Comparison of ENCODE assay signal across 16 cellular contexts in the genomic region with DNA sequence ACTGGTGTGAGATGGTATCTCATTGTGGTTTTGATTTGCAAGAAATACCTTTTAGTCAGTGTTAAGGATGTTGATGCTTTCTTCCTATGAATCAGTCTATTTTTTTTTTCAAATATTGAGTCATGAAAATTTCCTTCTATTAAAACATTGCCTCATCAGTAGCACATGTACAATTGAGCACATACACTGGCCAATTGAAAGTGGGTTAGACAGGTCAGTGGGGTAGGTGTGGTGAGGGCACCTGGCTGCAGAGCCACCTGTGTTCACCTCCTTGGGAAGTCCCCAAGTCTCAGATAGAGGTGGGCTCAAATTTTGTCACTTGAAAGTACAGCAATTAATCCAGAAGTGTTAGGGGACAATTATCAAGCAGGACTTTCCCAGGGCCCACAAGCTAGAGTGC.
DNase-seq lines count a peak whose midpoint lies in the region; ATAC-seq and TF ChIP-seq lines count a peak whose summit lies in the region.
"Had no signal": no experiment of that assay in that cellular context is flagged by ENCODE, and none has a peak within 500 bp of the region (broad histone marks: within the 10 kb centered on the region; RNA-seq: fewer than 3 reads in every experiment).

No MANE protein-coding gene starts in this region.

- no peaks in the 10 kb centered on the region for H3K4me1 ChIP-seq in hepatocyte (ENCODE audit: insufficient read depth)
- H3K4me1 ChIP-seq: body of pancreas, upper lobe of left lung had no signal

- peaks cover 15% of the 10 kb centered on the region for H3K36me3 Mint-ChIP-seq in HFFc6 (ENCODE audit: low read depth)
- H3K36me3 Mint-ChIP-seq in activated naive CD8-positive, alpha-beta T cell: peaks cover 4% of the 10 kb centered on the region

- no peak overlapping the region for H3K4me3 ChIP-seq in foreskin fibroblast (ENCODE audit: low read depth in 1 of 2, low read length in 2 of 2)
- no peak overlapping the region for H3K4me3 ChIP-seq in hepatocyte
- H3K4me3 ChIP-seq: BLaER1, body of pancreas, upper lobe of left lung had no signal

- H4K20me1 ChIP-seq in hepatocyte (ENCODE audit: insufficient read depth, poor library complexity, severe bottlenecking): no peaks in the 10 kb centered on the region
- H4K20me1 ChIP-seq: BLaER1 had no signal

- H3K27ac Mint-ChIP-seq in HFFc6: peak overlapping the region; percentile 74; the same call in 1 of the 2 replicates
- H3K27ac Mint-ChIP-seq in activated naive CD8-positive, alpha-beta T cell: peak overlapping the region; percentile 93
- H3K27ac Mint-ChIP-seq: progenitor cell of endocrine pancreas had no signal

- H2AFZ ChIP-seq in hepatocyte: no peak overlapping the region

- TF ChIP-seq CTCF in HFFc6 (IDR thresholded peaks at IDR 0.05) (no peak), foreskin fibroblast (IDR thresholded peaks at IDR 0.05; ENCODE audit: low read depth, low read length) (no peak), hepatocyte (IDR thresholded peaks at IDR 0.05; ENCODE audit: poor library complexity) (no peak)

- no peaks in the 10 kb centered on the region for H3K9me3 ChIP-seq in hepatocyte (ENCODE audit: low read depth)
- H3K9me3 ChIP-seq: BLaER1, body of pancreas, upper lobe of left lung had no signal

- H3K4me1 Mint-ChIP-seq in HFFc6 (ENCODE audit: low read depth): peaks cover 6% of the 10 kb centered on the region
- peaks cover 8% of the 10 kb centered on the region for H3K4me1 Mint-ChIP-seq in activated naive CD8-positive, alpha-beta T cell (ENCODE audit: low read depth)

- peaks cover 3% of the 10 kb centered on the region; the same call in 1 of the 2 replicates for H3K27me3 Mint-ChIP-seq in HFFc6 (ENCODE audit: insufficient read depth)
- H3K27me3 Mint-ChIP-seq in activated naive CD8-positive, alpha-beta T cell: no peaks in the 10 kb centered on the region
- H3K27me3 Mint-ChIP-seq: progenitor cell of endocrine pancreas had no signal

- H3K36me3 ChIP-seq in hepatocyte (replicated peaks; ENCODE audit: insufficient read depth, low read depth): no peaks in the 10 kb centered on the region
- H3K36me3 ChIP-seq: BLaER1, upper lobe of left lung had no signal

- DNase-seq in AG08395 (ENCODE audit: low spot score) (peak; percentile 22), HFFc6 (peak; percentile 41), foreskin fibroblast (peak; percentile 32 to 55), hepatocyte (ENCODE audit: low spot score) (no peak), A172 (ENCODE audit: low spot score) (no peak), substantia nigra (lab: John Stamatoyannopoulos, UW) (no peak)
- DNase-seq: body of pancreas; effector CD8-positive, alpha-beta T cell; left cardiac atrium; NK-92 treated with Interleukin-12 subunit alpha and Interleukin-12 subunit beta, amount 100 ng/mL, for 24 hours; upper lobe of left lung had no signal

- H3K9me2 ChIP-seq in hepatocyte (replicated peaks; ENCODE audit: insufficient read depth): no peaks in the 10 kb centered on the region

- no peak overlapping the region for H3K4me2 ChIP-seq in hepatocyte
- H3K4me2 ChIP-seq: BLaER1 had no signal

- no peak for ATAC-seq in HG03097 (IDR thresholded peaks at IDR 0.05; ENCODE audit: low FRiP score, unreplicated experiment)
- ATAC-seq: body of pancreas, left cardiac atrium had no signal

- no peaks in the 10 kb centered on the region for H3K79me2 ChIP-seq in hepatocyte

- no peak overlapping the region for H3K27ac ChIP-seq in hepatocyte
- H3K27ac ChIP-seq in substantia nigra (ENCODE audit: low read depth, low read length, poor library complexity, severe bottlenecking): no peak overlapping the region
- H3K27ac ChIP-seq: BLaER1, body of pancreas, upper lobe of left lung, VCaP had no signal

- no peak overlapping the region for H3K4me3 Mint-ChIP-seq in HFFc6
- no peak overlapping the region for H3K4me3 Mint-ChIP-seq in activated naive CD8-positive, alpha-beta T cell

- H3K27me3 ChIP-seq in hepatocyte: no peaks in the 10 kb centered on the region
- H3K27me3 ChIP-seq: BLaER1, body of pancreas, upper lobe of left lung had no signal

- H3K9me3 Mint-ChIP-seq in HFFc6: peaks cover 30% of the 10 kb centered on the region
- peaks cover 12% of the 10 kb centered on the region for H3K9me3 Mint-ChIP-seq in activated naive CD8-positive, alpha-beta T cell (ENCODE audit: low read depth)

Comparison
In these comparisons a context has a peak if more than half of its experiments do, and no peak if none do; other contexts are left out.
1. DNase-seq: peak in AG08395 (single experiment), HFFc6 (single experiment) and foreskin fibroblast (2 of 2); none in hepatocyte (single experiment), A172 (single experiment) and substantia nigra (0 of 49).